9 cellular contexts compared by ENCODE assay signal in genomic region chr9:89941875-89942274, GRCh38.
DNase-seq lines count a peak whose midpoint lies in the region; ATAC-seq and TF ChIP-seq lines count a peak whose summit lies in the region.
"Had no signal": no experiment of that assay in that cellular context is flagged by ENCODE, and none has a peak within 500 bp of the region (broad histone marks: within the 10 kb centered on the region; RNA-seq: fewer than 3 reads in every experiment).

No MANE protein-coding gene starts in this region.

- peaks cover 52% of the 10 kb centered on the region for H3K27me3 Mint-ChIP-seq in stimulated activated naive CD8-positive, alpha-beta T cell treated with anti-CD3 and anti-CD28 coated beads, Interleukin-15, amount 100 ng/mL, for 72 hours

- H3K4me3 ChIP-seq in fibroblast of villous mesenchyme (ENCODE audit: low read depth, low read length), result no peak overlapping the region

- TF ChIP-seq CTCF in fibroblast of villous mesenchyme (IDR thresholded peaks at IDR 0.05; ENCODE audit: insufficient read depth, low read depth, low read length) (no peak), GM10266 (IDR thresholded peaks at IDR 0.05; ENCODE audit: control insufficient read depth, insufficient read depth, low read depth, missing control alignments) (no peak)

- no peak overlapping the region for H3K4me3 Mint-ChIP-seq in stimulated activated naive CD8-positive, alpha-beta T cell treated with anti-CD3 and anti-CD28 coated beads, Interleukin-15, amount 100 ng/mL, for 72 hours

- H3K4me1 Mint-ChIP-seq in stimulated activated naive CD8-positive, alpha-beta T cell treated with anti-CD3 and anti-CD28 coated beads, Interleukin-15, amount 100 ng/mL, for 72 hours, result no peaks in the 10 kb centered on the region

- no peak overlapping the region for H3K27ac Mint-ChIP-seq in stimulated activated naive CD8-positive, alpha-beta T cell treated with anti-CD3 and anti-CD28 coated beads, Interleukin-15, amount 100 ng/mL, for 72 hours

- DNase-seq in NCI-H1694 treated with DMSO at 0.1 percent for 48 hours (lab: John Stamatoyannopoulos, UW) (peak; percentile 20), NCI-H1694 (lab: John Stamatoyannopoulos, UW) (no peak), NCI-H226 (peak; percentile 96), fibroblast of villous mesenchyme (ENCODE audit: low read depth) (peak; percentile 94), GM10266 (ENCODE audit: extremely low spot score) (no peak)
- DNase-seq in stimulated activated naive CD8-positive, alpha-beta T cell treated with anti-CD3 and anti-CD28 coated beads, Interleukin-15, amount 100 ng/mL, for 72 hours, result no peak
- DNase-seq in activated effector memory CD4-positive, alpha-beta T cell treated with anti-CD3 and anti-CD28 coated beads, Interleukin-2, amount 50 U/mL, for 16 hours, result no peak
- DNase-seq: AML-193 had no signal

- ATAC-seq in stimulated activated naive CD8-positive, alpha-beta T cell treated with anti-CD3 and anti-CD28 coated beads, Interleukin-15, amount 100 ng/mL, for 72 hours, result peak; percentile 54
- no peak for ATAC-seq in HG03442 (IDR thresholded peaks at IDR 0.05; ENCODE audit: unreplicated experiment)

- H3K9me3 Mint-ChIP-seq in stimulated activated naive CD8-positive, alpha-beta T cell treated with anti-CD3 and anti-CD28 coated beads, Interleukin-15, amount 100 ng/mL, for 72 hours, result no peaks in the 10 kb centered on the region

Comparison
In these comparisons a context has a peak if more than half of its experiments do, and no peak if none do; other contexts are left out.
1. DNase-seq: peak in NCI-H1694 treated with DMSO at 0.1 percent for 48 hours (single experiment), NCI-H226 (single experiment) and fibroblast of villous mesenchyme (single experiment); none in NCI-H1694 (single experiment), stimulated activated naive CD8-positive, alpha-beta T cell treated with anti-CD3 and anti-CD28 coated beads, Interleukin-15, amount 100 ng/mL, for 72 hours (0 of 2), GM10266 (single experiment) and activated effector memory CD4-positive, alpha-beta T cell treated with anti-CD3 and anti-CD28 coated beads, Interleukin-2, amount 50 U/mL, for 16 hours (single experiment).